1 cellular context compared by ENCODE assay signal in the genomic region with DNA sequence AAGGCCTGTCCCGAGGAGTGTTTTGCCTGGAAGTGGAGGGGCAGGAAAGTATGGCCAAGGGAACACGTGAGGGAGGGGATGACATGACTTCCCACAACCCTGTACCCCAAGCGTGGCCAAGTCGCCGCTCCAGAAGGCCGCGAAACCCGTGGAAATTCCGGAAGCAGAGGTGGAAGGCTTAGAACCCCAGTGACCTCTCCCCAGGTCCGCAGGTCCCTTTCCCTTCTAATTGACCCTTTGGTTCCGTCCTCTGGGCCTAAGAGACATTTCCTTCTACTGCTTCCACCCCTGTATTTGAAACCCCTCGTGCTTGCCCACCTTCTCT.
TF ChIP-seq lines count a peak whose summit lies in the region.

No MANE protein-coding gene starts in this region.

TF ChIP-seq in A549, 52 proteins besides CTCF, POLR2A, EP300 and RAD21 (continued from another document):
- no peak for TF ChIP-seq MYC (IDR thresholded peaks at IDR 0.05; ENCODE audit: borderline replicate concordance, low read length)
- no peak for TF ChIP-seq RNF2 (IDR thresholded peaks at IDR 0.05; ENCODE audit: borderline replicate concordance, low read depth)
- TF ChIP-seq, protein P1, sequence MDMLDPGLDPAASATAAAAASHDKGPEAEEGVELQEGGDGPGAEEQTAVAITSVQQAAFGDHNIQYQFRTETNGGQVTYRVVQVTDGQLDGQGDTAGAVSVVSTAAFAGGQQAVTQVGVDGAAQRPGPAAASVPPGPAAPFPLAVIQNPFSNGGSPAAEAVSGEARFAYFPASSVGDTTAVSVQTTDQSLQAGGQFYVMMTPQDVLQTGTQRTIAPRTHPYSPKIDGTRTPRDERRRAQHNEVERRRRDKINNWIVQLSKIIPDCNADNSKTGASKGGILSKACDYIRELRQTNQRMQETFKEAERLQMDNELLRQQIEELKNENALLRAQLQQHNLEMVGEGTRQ (IDR thresholded peaks at IDR 0.05): 0 out of 2 replicates have a peak, but pooled peaks have one; percentile 11
